ENCODE assay signal across 10 cellular contexts in genomic region chr1:47444317-47444577, GRCh38. TPM values are rescaled to one million over a fixed set of nuclear protein-coding genes. Genes with fewer than 3 reads are reported as not detected.
A peak's percentile ranks its signal among the peaks of the same experiment; 100 is the strongest.
DNase-seq lines count a peak whose midpoint lies in the region; ATAC-seq lines count a peak whose summit lies in the region.
"Had no signal": no experiment of that assay in that cellular context is flagged by ENCODE, and none has a peak within 500 bp of the region (broad histone marks: within the 10 kb centered on the region; RNA-seq: fewer than 3 reads in every experiment).

No MANE protein-coding gene starts in this region.

- no peak for DNase-seq in activated CD4-positive, alpha-beta T cell treated with anti-CD3 and anti-CD28 coated beads, Interleukin-2, amount 10 ng/mL, durations not matched to agents 24 days and 14 days
- no peak for DNase-seq in activated CD4-positive, alpha-beta T cell treated with anti-CD3 and anti-CD28 coated beads, Interleukin-2, amount 50 U/mL, for 48 hours
- DNase-seq in immature natural killer cell (no peak), SJCRH30 (no peak), cortex of kidney (lab: John Stamatoyannopoulos, UW) (no peak)
- peak; percentile 27 for DNase-seq in stimulated activated naive CD8-positive, alpha-beta T cell treated with anti-CD3 and anti-CD28 coated beads, Interleukin-15, Interleukin-2, amounts not matched to agents 100 U/mL and 50 U/mL, for 24 hours
- DNase-seq: NCI-H1436 treated with DMSO at 0.1 percent for 48 hours had no signal

- no peaks in the 10 kb centered on the region for H3K36me3 Mint-ChIP-seq in activated CD4-positive, alpha-beta T cell treated with anti-CD3 and anti-CD28 coated beads, Interleukin-2, amount 10 ng/mL, durations not matched to agents 24 days and 14 days (ENCODE audit: low read depth)
- H3K36me3 Mint-ChIP-seq in activated T-helper 17 cell treated with anti-CD3 and anti-CD28 coated beads, Interleukin-2, amount 50 U/mL, for 72 hours (ENCODE audit: low read depth), result peaks cover 5% of the 10 kb centered on the region
- H3K36me3 Mint-ChIP-seq in immature natural killer cell, result peaks cover 0 to 4% (median 0%) of the 10 kb centered on the region in 3 donors

- H3K27ac ChIP-seq in SJCRH30, result no peak overlapping the region

- no peaks in the 10 kb centered on the region for H3K9me3 ChIP-seq in SJCRH30 (replicated peaks)

- H3K4me3 ChIP-seq in SJCRH30, result no peak overlapping the region

- H3K4me3 Mint-ChIP-seq in activated CD4-positive, alpha-beta T cell treated with anti-CD3 and anti-CD28 coated beads, Interleukin-2, amount 10 ng/mL, durations not matched to agents 24 days and 14 days, result peak overlapping the region; percentile 74
- H3K4me3 Mint-ChIP-seq in activated T-helper 17 cell treated with anti-CD3 and anti-CD28 coated beads, Interleukin-2, amount 50 U/mL, for 72 hours, result peak overlapping the region; percentile 75
- peak overlapping the region; percentile 58 to 80 (median 70) for H3K4me3 Mint-ChIP-seq in immature natural killer cell

- no peaks in the 10 kb centered on the region for H3K36me3 ChIP-seq in SJCRH30

- H3K9me3 Mint-ChIP-seq in activated CD4-positive, alpha-beta T cell treated with anti-CD3 and anti-CD28 coated beads, Interleukin-2, amount 10 ng/mL, durations not matched to agents 24 days and 14 days, result peaks cover 6% of the 10 kb centered on the region
- H3K9me3 Mint-ChIP-seq in activated T-helper 17 cell treated with anti-CD3 and anti-CD28 coated beads, Interleukin-2, amount 50 U/mL, for 72 hours, result no peaks in the 10 kb centered on the region
- H3K9me3 Mint-ChIP-seq in immature natural killer cell, result no peaks in the 10 kb centered on the region

- H3K27me3 Mint-ChIP-seq in activated CD4-positive, alpha-beta T cell treated with anti-CD3 and anti-CD28 coated beads, Interleukin-2, amount 10 ng/mL, durations not matched to agents 24 days and 14 days, result peaks cover 43% of the 10 kb centered on the region
- peaks cover 49% of the 10 kb centered on the region for H3K27me3 Mint-ChIP-seq in activated T-helper 17 cell treated with anti-CD3 and anti-CD28 coated beads, Interleukin-2, amount 50 U/mL, for 72 hours
- H3K27me3 Mint-ChIP-seq in immature natural killer cell (ENCODE audit: low read depth in 3 of 3), result peaks cover 7 to 41% (median 30%) of the 10 kb centered on the region in 3 donors

- no peaks in the 10 kb centered on the region for H3K27me3 ChIP-seq in SJCRH30

- H3K4me1 ChIP-seq in SJCRH30, result no peaks in the 10 kb centered on the region

- peak; percentile 59 for ATAC-seq in activated T-helper 17 cell treated with anti-CD3 and anti-CD28 coated beads, Interleukin-2, amount 50 U/mL, for 72 hours (replicated peaks)
- ATAC-seq in stimulated activated naive CD8-positive, alpha-beta T cell treated with anti-CD3 and anti-CD28 coated beads, Interleukin-15, Interleukin-2, amounts not matched to agents 100 U/mL and 50 U/mL, for 24 hours, result peak; percentile 55
- ATAC-seq in HG03045 (IDR thresholded peaks at IDR 0.05; ENCODE audit: unreplicated experiment), result no peak

- peak overlapping the region; percentile 30 for H3K27ac Mint-ChIP-seq in activated CD4-positive, alpha-beta T cell treated with anti-CD3 and anti-CD28 coated beads, Interleukin-2, amount 10 ng/mL, durations not matched to agents 24 days and 14 days
- no peak overlapping the region for H3K27ac Mint-ChIP-seq in activated T-helper 17 cell treated with anti-CD3 and anti-CD28 coated beads, Interleukin-2, amount 50 U/mL, for 72 hours
- peak overlapping the region in 1 of 6 donors; percentile 44 for H3K27ac Mint-ChIP-seq in immature natural killer cell

- intact Hi-C loops in activated CD4-positive, alpha-beta T cell treated with anti-CD3 and anti-CD28 coated beads, Interleukin-2, amount 10 ng/mL, durations not matched to agents 24 days and 14 days (cut with micrococcal nuclease), result loop anchor here (2.0 kb wide), 1 partner anchor 265 kb away; no protein-coding TSS in a partner anchor

- peaks cover 16% of the 10 kb centered on the region for H3K4me1 Mint-ChIP-seq in activated CD4-positive, alpha-beta T cell treated with anti-CD3 and anti-CD28 coated beads, Interleukin-2, amount 10 ng/mL, durations not matched to agents 24 days and 14 days
- H3K4me1 Mint-ChIP-seq in activated T-helper 17 cell treated with anti-CD3 and anti-CD28 coated beads, Interleukin-2, amount 50 U/mL, for 72 hours, result peaks cover 7% of the 10 kb centered on the region
- H3K4me1 Mint-ChIP-seq in immature natural killer cell, result peaks cover 18% of the 10 kb centered on the region in 2 donors

RNA-seq across cellular contexts. Expression of gene FOXD2, which starts 6.4 kb away (rescaled TPM):
- 0.07 and 0.09 TPM in 2 replicates for total RNA-seq in activated CD4-positive, alpha-beta T cell treated with anti-CD3 and anti-CD28 coated beads, Interleukin-2, amount 10 ng/mL, durations not matched to agents 24 days and 14 days
- total RNA-seq in activated T-helper 17 cell treated with anti-CD3 and anti-CD28 coated beads, Interleukin-2, amount 50 U/mL, for 72 hours, result under 1 TPM; 0.19 to 0.29 TPM
- under 1 TPM; 0.03 to 0.40 (median 0.26) TPM for polyA plus RNA-seq in immature natural killer cell
- 1.7 and 2.2 TPM in 2 replicates for total RNA-seq in SJCRH30 (2014; rRNA removed; shearing (Covaris generic))

RNA-seq across cellular contexts. Expression of gene FOXE3, which starts 28.2 kb away (rescaled TPM):
- not detected in 2 replicates for total RNA-seq in activated CD4-positive, alpha-beta T cell treated with anti-CD3 and anti-CD28 coated beads, Interleukin-2, amount 10 ng/mL, durations not matched to agents 24 days and 14 days
- not detected for total RNA-seq in activated T-helper 17 cell treated with anti-CD3 and anti-CD28 coated beads, Interleukin-2, amount 50 U/mL, for 72 hours
- not detected for polyA plus RNA-seq in immature natural killer cell
- total RNA-seq in SJCRH30 (2014; rRNA removed; shearing (Covaris generic)), result not detected in 2 replicates
- total RNA-seq: lower leg skin had no signal
